Comparison of ENCODE assay signal across 26 cellular contexts in genomic region chr9:14499976-14500375, GRCh38.
DNase-seq lines count a peak whose midpoint lies in the region; ATAC-seq, FAIRE-seq and TF ChIP-seq lines count a peak whose summit lies in the region.
"Had no signal": no experiment of that assay in that cellular context is flagged by ENCODE, and none has a peak within 500 bp of the region (broad histone marks: within the 10 kb centered on the region; RNA-seq: fewer than 3 reads in every experiment).

No MANE protein-coding gene starts in this region.

- H3K9me3 ChIP-seq in HepG2 (ENCODE audit: low read length) (no peaks in the 10 kb centered on the region), right lobe of liver (no peaks in the 10 kb centered on the region), OCI-LY3 (ENCODE audit: insufficient read depth, low read length) (no peaks in the 10 kb centered on the region), H1 (ENCODE audit: insufficient read depth in 2 of 2, low read depth in 1 of 2, low read length in 1 of 2) (no peaks in the 10 kb centered on the region)
- H3K9me3 ChIP-seq: A549, BE2C, BLaER1 had no signal

- TF ChIP-seq RAD21 in HepG2 (CRISPR knock-in tag; IDR thresholded peaks at IDR 0.05) (no peak), H1 (IDR thresholded peaks at IDR 0.05 in 1 of 2, conservative IDR thresholded peaks at IDR 0.05 in 1 of 2; ENCODE audit: low read depth in 2 of 2, low read length in 2 of 2) (no peak)

- no peak overlapping the region for H4K8ac ChIP-seq in H1 (ENCODE audit: extremely low read depth, insufficient read depth, low read length)

- no peak overlapping the region for H3K4ac ChIP-seq in H1 (replicated peaks; ENCODE audit: insufficient read length, low read depth, low read length)

- H2BK20ac ChIP-seq in H1 (ENCODE audit: low read length): no peak overlapping the region

- no peak overlapping the region for H3K14ac ChIP-seq in H1 (ENCODE audit: insufficient read length)

- no peak for TF ChIP-seq POLR2A in HepG2 (IDR thresholded peaks at IDR 0.05; ENCODE audit: insufficient read depth in 1 of 2, low read depth in 2 of 2, low read length in 2 of 2)
- no peak for TF ChIP-seq POLR2A in right lobe of liver (IDR thresholded peaks at IDR 0.05)
- no peak for TF ChIP-seq POLR2A in H1 (IDR thresholded peaks at IDR 0.05; ENCODE audit: control extremely low read depth in 1 of 2, low read depth in 2 of 2, low read length in 2 of 2)

- no peak overlapping the region for H3K4me2 ChIP-seq in HepG2 (ENCODE audit: low read depth, low read length)
- H3K4me2 ChIP-seq in OCI-LY3 (ENCODE audit: low read length): peak overlapping the region; percentile 50
- no peak overlapping the region for H3K4me2 ChIP-seq in H1 (ENCODE audit: insufficient read depth in 1 of 2, low read depth in 2 of 2, low read length in 2 of 2)
- H3K4me2 ChIP-seq: A549 had no signal

- H4K5ac ChIP-seq in H1 (ENCODE audit: insufficient read length, low read depth, low read length): no peak overlapping the region

- H3K36me3 ChIP-seq in HepG2 (replicated peaks in 1 of 2; ENCODE audit: control insufficient read depth in 1 of 2, insufficient read depth in 2 of 2, low read length in 2 of 2): no peaks in the 10 kb centered on the region
- no peaks in the 10 kb centered on the region for H3K36me3 ChIP-seq in right lobe of liver
- no peaks in the 10 kb centered on the region for H3K36me3 ChIP-seq in OCI-LY3 (replicated peaks; ENCODE audit: low read depth, low read length)
- no peaks in the 10 kb centered on the region for H3K36me3 ChIP-seq in H1 (ENCODE audit: control insufficient read depth in 2 of 4, insufficient read depth in 4 of 4, low read length in 3 of 4)
- H3K36me3 ChIP-seq: BE2C, BLaER1 had no signal

- H3K4me1 ChIP-seq in HepG2 (ENCODE audit: insufficient read depth, low read length): no peaks in the 10 kb centered on the region
- H3K4me1 ChIP-seq in right lobe of liver: no peaks in the 10 kb centered on the region
- peaks cover 19% of the 10 kb centered on the region for H3K4me1 ChIP-seq in OCI-LY3 (ENCODE audit: low read length)
- no peaks in the 10 kb centered on the region for H3K4me1 ChIP-seq in H1 (replicated peaks in 1 of 4; ENCODE audit: control insufficient read depth in 3 of 4, insufficient read depth in 4 of 4, low read length in 3 of 4)
- H3K4me1 ChIP-seq: A549, BE2C had no signal

- in situ Hi-C loops in HepG2 (cut with HindIII; ENCODE audit: extremely low pct_ligation_motif_present, low pct_unique_long_range_greater_than_20kb): no loop called here

- CTCF ChIA-PET in HepG2 (lab: Yijun Ruan, JAX; ENCODE audit: low intra/inter-chr PET ratio, low total read pairs) (no interaction called here), H1 (lab: Charles Lee; ENCODE audit: partially characterized antibody) (interaction anchor here (0.9 to 1.0 kb wide), 2 partner anchors 58 to 131 kb away, joined by 3 read pairs; no protein-coding TSS in a partner anchor)

- H3K56ac ChIP-seq in H1 (replicated peaks; ENCODE audit: insufficient read length, low read depth, low read length): no peak overlapping the region

- no peak overlapping the region for H3K18ac ChIP-seq in H1 (ENCODE audit: extremely low read depth, low read length)

- no peak overlapping the region for H3K23ac ChIP-seq in H1 (ENCODE audit: insufficient read length)

- no peaks in the 10 kb centered on the region for H3K27me3 Mint-ChIP-seq in activated CD4-positive, alpha-beta T cell treated with anti-CD3 and anti-CD28 coated beads, Interleukin-2, amount 10 ng/mL, durations not matched to agents 24 days and 14 days
- H3K27me3 Mint-ChIP-seq: CD4-positive, alpha-beta memory T cell; CD4-positive, CD25-positive, alpha-beta regulatory T cell; CD8-positive, alpha-beta memory T cell had no signal

- H2BK120ac ChIP-seq in H1 (replicated peaks; ENCODE audit: low read depth, low read length): no peak overlapping the region

- H3K23me2 ChIP-seq in H1 (ENCODE audit: low read depth, low read length): no peaks in the 10 kb centered on the region

- DNase-seq in HepG2 (ENCODE audit: low spot score): no peak
- DNase-seq in right lobe of liver: no peak
- no peak for DNase-seq in H1 (ENCODE audit: low read depth in 1 of 2, low spot score in 2 of 2)
- no peak for DNase-seq in activated CD4-positive, alpha-beta T cell treated with anti-CD3 and anti-CD28 coated beads, Interleukin-2, amount 10 ng/mL, durations not matched to agents 24 days and 14 days
- DNase-seq: BE2C; C1 segment of cervical spinal cord; CD4-positive, alpha-beta memory T cell; CD4-positive, CD25-positive, alpha-beta regulatory T cell; CD8-positive, alpha-beta memory T cell; COR-L47; DMS 273 treated with DMSO at 0.1 percent for 48 hours; DMS153; DMS53; DMS79; DND-41; EL; GDM1 had no signal

- no peaks in the 10 kb centered on the region for H3K9me3 Mint-ChIP-seq in activated CD4-positive, alpha-beta T cell treated with anti-CD3 and anti-CD28 coated beads, Interleukin-2, amount 10 ng/mL, durations not matched to agents 24 days and 14 days
- H3K9me3 Mint-ChIP-seq: CD14-positive monocyte had no signal

- no peak overlapping the region for H3K27ac Mint-ChIP-seq in activated CD4-positive, alpha-beta T cell treated with anti-CD3 and anti-CD28 coated beads, Interleukin-2, amount 10 ng/mL, durations not matched to agents 24 days and 14 days
- H3K27ac Mint-ChIP-seq: CD14-positive monocyte; CD4-positive, alpha-beta memory T cell; CD4-positive, CD25-positive, alpha-beta regulatory T cell; CD8-positive, alpha-beta memory T cell had no signal

- BruUV-seq in HepG2 (replicated peaks; lab: Mats Ljungman, UMichigan): no TSS peak

- ATAC-seq in HepG2 (no peak), right lobe of liver (no peak), HG03378 (IDR thresholded peaks at IDR 0.05; ENCODE audit: unreplicated experiment) (no peak)
- ATAC-seq: A549 had no signal

- H3K4me3 Mint-ChIP-seq in activated CD4-positive, alpha-beta T cell treated with anti-CD3 and anti-CD28 coated beads, Interleukin-2, amount 10 ng/mL, durations not matched to agents 24 days and 14 days: no peak overlapping the region
- H3K4me3 Mint-ChIP-seq: CD14-positive monocyte; CD4-positive, alpha-beta memory T cell; CD4-positive, CD25-positive, alpha-beta regulatory T cell; CD8-positive, alpha-beta memory T cell had no signal

- H3K79me1 ChIP-seq in H1 (ENCODE audit: low read depth, low read length): no peaks in the 10 kb centered on the region

- H2BK5ac ChIP-seq in H1 (ENCODE audit: low read depth, low read length): no peak overlapping the region

- 51% methylated on average over 6 of the region's 6 CpGs for WGBS in HepG2 (ENCODE audit: low lambda C conversion rate)
- WGBS in right lobe of liver (ENCODE audit: insufficient coverage, low coverage, low lambda C conversion rate, missing lambda C conversion rate): 36% methylated on average over 3 of the region's 6 CpGs
- 93% methylated on average over 6 of the region's 6 CpGs; no CpG with 5 or more reads in 1 of the 2 experiments for WGBS in H1 (ENCODE audit: extremely low coverage in 1 of 2, insufficient coverage in 1 of 2, insufficient read length in 1 of 2, insufficient replicate concordance in 2 of 2, low coverage in 1 of 2, low lambda C conversion rate in 2 of 2, missing lambda C conversion rate in 1 of 2), 2 experiments

- FAIRE-seq in HepG2 (lab: Jason Lieb, UNC) (no peak), H1 (lab: Jason Lieb, UNC) (no peak)
- FAIRE-seq: A549, GM12878, GM12892, GM18507 had no signal

- no peaks in the 10 kb centered on the region for H3K4me1 Mint-ChIP-seq in activated CD4-positive, alpha-beta T cell treated with anti-CD3 and anti-CD28 coated beads, Interleukin-2, amount 10 ng/mL, durations not matched to agents 24 days and 14 days
- H3K4me1 Mint-ChIP-seq: CD14-positive monocyte; CD4-positive, alpha-beta memory T cell; CD4-positive, CD25-positive, alpha-beta regulatory T cell; CD8-positive, alpha-beta memory T cell had no signal

- no peak overlapping the region for H4K91ac ChIP-seq in H1 (replicated peaks; ENCODE audit: insufficient read length, low read length)

- no peak for TF ChIP-seq EP300 in HepG2 (IDR thresholded peaks at IDR 0.05; ENCODE audit: low read depth in 2 of 2, low read length in 2 of 2)
- no peak for TF ChIP-seq EP300 in HepG2 (CRISPR knock-in tag; IDR thresholded peaks at IDR 0.05; ENCODE audit: borderline replicate concordance)
- TF ChIP-seq EP300 in H1 (IDR thresholded peaks at IDR 0.05; ENCODE audit: borderline replicate concordance in 1 of 2, low read depth in 2 of 2, low read length in 2 of 2): no peak

- no peaks in the 10 kb centered on the region for H4K20me1 ChIP-seq in HepG2 (ENCODE audit: insufficient read depth, low read length)
- no peaks in the 10 kb centered on the region for H4K20me1 ChIP-seq in OCI-LY3 (ENCODE audit: insufficient read depth, low read length)
- H4K20me1 ChIP-seq in H1 (replicated peaks in 1 of 2; ENCODE audit: control insufficient read depth in 1 of 2, insufficient read depth in 2 of 2, low read length in 2 of 2): no peaks in the 10 kb centered on the region
- H4K20me1 ChIP-seq: BLaER1 had no signal

- intact Hi-C loops in HepG2 (cut with micrococcal nuclease; ENCODE audit: unreplicated experiment) (no loop called here), right lobe of liver (cut with DNase I) (no loop called here)
- intact Hi-C loops in activated CD4-positive, alpha-beta T cell treated with anti-CD3 and anti-CD28 coated beads, Interleukin-2, amount 10 ng/mL, durations not matched to agents 24 days and 14 days (cut with micrococcal nuclease): no loop called here

- POLR2A ChIA-PET in HepG2 (lab: Yijun Ruan, JAX): no interaction called here
- POLR2A ChIA-PET in H1 (lab: Charles Lee; ENCODE audit: partially characterized antibody): no interaction called here

- H3K79me2 ChIP-seq in HepG2 (ENCODE audit: insufficient read depth, low read length): no peaks in the 10 kb centered on the region
- H3K79me2 ChIP-seq in OCI-LY3 (ENCODE audit: low read length): no peaks in the 10 kb centered on the region
- no peaks in the 10 kb centered on the region for H3K79me2 ChIP-seq in H1 (ENCODE audit: control insufficient read depth in 1 of 2, insufficient read depth in 2 of 2, low read length in 2 of 2)

- H3K27me3 ChIP-seq in HepG2 (ENCODE audit: control insufficient read depth in 1 of 2, insufficient read depth in 2 of 2, low read length in 2 of 2): peaks cover 0 to 4% of the 10 kb centered on the region in 2 experiments; a peak in 2 of 5 replicates
- H3K27me3 ChIP-seq in right lobe of liver: no peaks in the 10 kb centered on the region
- peaks cover 58% of the 10 kb centered on the region for H3K27me3 ChIP-seq in OCI-LY3 (ENCODE audit: low read depth, low read length)
- no peaks in the 10 kb centered on the region for H3K27me3 ChIP-seq in H1 (replicated peaks in 1 of 4; ENCODE audit: control insufficient read depth in 3 of 4, extremely low read depth in 1 of 4, insufficient read depth in 3 of 4, low read length in 3 of 4)
- H3K27me3 ChIP-seq: BE2C, BLaER1 had no signal

- H3K27ac ChIP-seq in HepG2 (ENCODE audit: extremely low read length, insufficient read depth, low read length): no peak overlapping the region
- no peak overlapping the region for H3K27ac ChIP-seq in right lobe of liver
- no peak overlapping the region for H3K27ac ChIP-seq in OCI-LY3 (ENCODE audit: low read length)
- no peak overlapping the region for H3K27ac ChIP-seq in H1 (ENCODE audit: low read depth, low read length)
- H3K27ac ChIP-seq: 22Rv1, A549, BLaER1 had no signal

- H3K9ac ChIP-seq in HepG2 (ENCODE audit: insufficient read depth, low read depth, low read length) (no peak overlapping the region), OCI-LY3 (ENCODE audit: low read length) (no peak overlapping the region), H1 (replicated peaks in 1 of 4; ENCODE audit: extremely low read depth in 1 of 4, low read depth in 3 of 4, low read length in 3 of 4) (no peak overlapping the region)
- H3K9ac ChIP-seq: BLaER1 had no signal

- H2BK12ac ChIP-seq in H1 (ENCODE audit: low read depth, low read length): no peak overlapping the region

- no peak overlapping the region for H2AK5ac ChIP-seq in H1 (ENCODE audit: low read depth, low read length)

- no peak overlapping the region for H2BK15ac ChIP-seq in H1 (ENCODE audit: low read length)

- no peak overlapping the region for H3K4me3 ChIP-seq in HepG2 (replicated peaks in 1 of 3; ENCODE audit: insufficient read depth in 1 of 3, low read depth in 2 of 3, low read length in 3 of 3)
- no peak overlapping the region for H3K4me3 ChIP-seq in right lobe of liver
- peak overlapping the region; percentile 27; the same call in 1 of the 2 replicates for H3K4me3 ChIP-seq in OCI-LY3 (ENCODE audit: low read length)
- no peak overlapping the region for H3K4me3 ChIP-seq in H1 (ENCODE audit: extremely low read depth in 1 of 4, insufficient read depth in 2 of 4, low read depth in 3 of 4, low read length in 4 of 4)
- H3K4me3 ChIP-seq: A549, BLaER1, GM12878 had no signal

- H3K36me3 Mint-ChIP-seq in activated CD4-positive, alpha-beta T cell treated with anti-CD3 and anti-CD28 coated beads, Interleukin-2, amount 10 ng/mL, durations not matched to agents 24 days and 14 days (ENCODE audit: low read depth): no peaks in the 10 kb centered on the region
- H3K36me3 Mint-ChIP-seq: CD14-positive monocyte; CD4-positive, alpha-beta memory T cell; CD4-positive, CD25-positive, alpha-beta regulatory T cell had no signal

- H2AFZ ChIP-seq in HepG2 (ENCODE audit: low read length) (no peak overlapping the region), OCI-LY3 (ENCODE audit: low read depth, low read length) (no peak overlapping the region), H1 (ENCODE audit: low read length) (no peak overlapping the region)

- TF ChIP-seq CTCF in HepG2 (CRISPR knock-in tag; IDR thresholded peaks at IDR 0.05) (no peak), right lobe of liver (IDR thresholded peaks at IDR 0.05) (no peak), OCI-LY3 (IDR thresholded peaks at IDR 0.05; ENCODE audit: low read depth, low read length) (no peak), H1 (IDR thresholded peaks at IDR 0.05; ENCODE audit: control extremely low read depth in 1 of 3, insufficient read depth in 1 of 3, low read depth in 1 of 3, low read length in 3 of 3) (no peak)

Comparison
In these comparisons a context has a peak if more than half of its experiments do, and no peak if none do; other contexts are left out.
1. Of the 41 proteins assayed by ChIP-seq in both HepG2 and H1: peak only in HepG2: none; only in H1: KDM1A; in both: none; in neither: 40.